ENCODE assay signal across 8 cellular contexts in the genomic region with DNA sequence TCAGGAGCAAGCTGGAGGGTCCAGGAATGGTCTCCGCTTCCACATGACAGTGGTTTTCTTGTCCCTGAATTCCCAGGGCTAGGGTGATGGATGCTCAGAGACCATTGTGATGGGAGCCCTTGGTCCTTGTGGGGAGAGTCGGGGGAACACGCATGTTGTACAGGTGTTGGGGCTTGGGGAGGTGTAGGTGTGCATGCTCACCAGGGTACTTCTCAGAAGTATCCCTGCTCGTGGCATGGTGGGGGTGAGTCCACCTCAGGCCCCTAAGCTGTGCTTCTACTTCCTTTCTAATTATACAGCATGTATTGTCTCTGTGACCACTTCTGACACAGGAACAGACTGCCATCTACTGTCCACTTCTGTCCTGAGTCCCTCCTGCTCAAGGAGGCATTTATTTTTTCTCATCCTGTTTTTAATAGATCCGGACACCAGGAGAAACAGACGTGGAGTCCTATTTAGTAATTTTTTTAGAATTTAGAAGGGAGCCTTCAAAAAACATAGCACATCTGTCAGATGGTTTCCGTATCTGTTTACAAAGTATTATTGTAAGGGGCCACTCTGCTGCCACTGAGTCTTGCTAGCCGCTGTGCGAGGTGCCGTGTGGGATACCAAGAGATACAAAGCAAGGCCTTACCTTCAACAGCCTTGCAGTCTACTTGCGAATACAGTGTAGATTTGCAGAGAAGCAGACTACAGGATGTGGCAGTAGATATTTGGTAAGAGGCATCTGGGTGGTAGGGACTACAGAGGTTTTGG. TPM values are rescaled to one million over a fixed set of nuclear protein-coding genes. Genes with fewer than 3 reads are reported as not detected.
DNase-seq lines count a peak whose midpoint lies in the region; ATAC-seq and TF ChIP-seq lines count a peak whose summit lies in the region.

No MANE protein-coding gene starts in this region.

- peak; percentile 73 for DNase-seq in IMR-90
- DNase-seq in SK-N-SH = peak; percentile 55
- DNase-seq in left cardiac atrium = no peak
- DNase-seq in testis = peak; percentile 62
- no peak for DNase-seq in putamen (ENCODE audit: low spot score)

- H3K9me2 ChIP-seq in SK-N-SH = no peaks in the 10 kb centered on the region

- BruUV-seq in IMR-90 (replicated peaks; lab: Mats Ljungman, UMichigan) = no TSS peak

- H3F3A ChIP-seq in SK-N-SH (replicated peaks; ENCODE audit: insufficient read depth) = no peaks in the 10 kb centered on the region

- CTCF ChIA-PET in IMR-90 (lab: Yijun Ruan, JAX) = interaction anchor here (0.6 to 2.1 kb wide), 4 partner anchors 10 to 47 kb away, joined by 3 to 5 read pairs (median 4); no protein-coding TSS in a partner anchor
- CTCF ChIA-PET in SK-N-SH (lab: Yijun Ruan, JAX) = interaction anchor here (0.6 to 2.7 kb wide), 28 partner anchors 8 to 585 kb away, joined by 3 to 17 read pairs (median 3); partner anchors contain the start of gene NTF3

- ATAC-seq in IMR-90 (ENCODE audit: low read depth) = peak; percentile 78
- ATAC-seq in left cardiac atrium = peak; percentile 74 to 85
- no peak for ATAC-seq in GM21360 (IDR thresholded peaks at IDR 0.05; ENCODE audit: unreplicated experiment)
- ATAC-seq in GM19035 (IDR thresholded peaks at IDR 0.05; ENCODE audit: unreplicated experiment) = no peak

- peak overlapping the region; percentile 22 for H3K18ac ChIP-seq in IMR-90 (ENCODE audit: low read depth, low read length)

- TF ChIP-seq EP300 in SK-N-SH (IDR thresholded peaks at IDR 0.05; ENCODE audit: borderline replicate concordance in 1 of 2, low read depth in 1 of 2, low read length in 1 of 2) = no peak

- H4K20me1 ChIP-seq in IMR-90 (ENCODE audit: insufficient read depth, low read length) (peaks cover 91% of the 10 kb centered on the region), SK-N-SH (ENCODE audit: insufficient read depth) (no peaks in the 10 kb centered on the region)

- H3K27ac ChIP-seq in C4-2B (no peak overlapping the region), IMR-90 (ENCODE audit: insufficient read depth, low read length) (peak overlapping the region; percentile 30; the same call in 1 of the 2 replicates), SK-N-SH (ENCODE audit: low read depth in 2 of 2, low read length in 1 of 2) (no peak overlapping the region), testis (no peak overlapping the region)

- peak overlapping the region; percentile 43 for H2BK5ac ChIP-seq in IMR-90 (ENCODE audit: low read depth, low read length, poor library complexity, severe bottlenecking)

- no peak for TF ChIP-seq POLR2A in IMR-90 (IDR thresholded peaks at IDR 0.05; ENCODE audit: low read depth, low read length)
- TF ChIP-seq POLR2A in testis (IDR thresholded peaks at IDR 0.05) = no peak

- dilution Hi-C loops in IMR-90 (cut with HindIII; ENCODE audit: low sequenced_read_pairs, unreplicated experiment) = no loop called here

- H3K4me2 ChIP-seq in IMR-90 (ENCODE audit: low read depth, low read length) (peak overlapping the region; percentile 27; the same call in 1 of the 2 replicates), SK-N-SH (no peak overlapping the region)

- peak overlapping the region; percentile 17 to 42; a peak in 3 of 4 replicates for H4K8ac ChIP-seq in IMR-90 (ENCODE audit: low read depth in 2 of 2, low read length in 2 of 2)

- H3K4ac ChIP-seq in IMR-90 (ENCODE audit: low read depth, low read length) = peak overlapping the region; percentile 79

- H2BK20ac ChIP-seq in IMR-90 (ENCODE audit: low read depth, low read length) = peak overlapping the region; percentile 70

- H3K36me3 ChIP-seq in IMR-90 (ENCODE audit: control insufficient read depth, insufficient read depth, low read length) (peaks cover 4% of the 10 kb centered on the region; the same call in 1 of the 2 replicates), SK-N-SH (replicated peaks in 1 of 2; ENCODE audit: control insufficient read depth in 1 of 2, insufficient read depth in 2 of 2, low read length in 1 of 2) (no peaks in the 10 kb centered on the region), testis (ENCODE audit: low read depth, missing control alignments) (no peaks in the 10 kb centered on the region)

- H3K79me2 ChIP-seq in SK-N-SH (ENCODE audit: insufficient read depth) = no peaks in the 10 kb centered on the region

- H3K79me1 ChIP-seq in IMR-90 (ENCODE audit: low read depth in 1 of 2, low read length in 2 of 2) = peaks cover 29 to 93% of the 10 kb centered on the region in 2 experiments

- peak; percentile 79 for TF ChIP-seq CTCF in C4-2B (conservative IDR thresholded peaks at IDR 0.05)
- TF ChIP-seq CTCF in IMR-90 (conservative IDR thresholded peaks at IDR 0.05; ENCODE audit: low read depth, low read length) = peak; percentile 77
- TF ChIP-seq CTCF in SK-N-SH (IDR thresholded peaks at IDR 0.05) = peak; percentile 76
- TF ChIP-seq CTCF in testis (IDR thresholded peaks at IDR 0.05) = peak; percentile 44 to 58 (median 49)

- H3K9ac ChIP-seq in IMR-90 (ENCODE audit: low read depth, low read length) (peak overlapping the region; percentile 15; the same call in 1 of the 2 replicates), SK-N-SH (no peak overlapping the region)

- peak overlapping the region; percentile 85; the same call in 1 of the 2 replicates for H2AK5ac ChIP-seq in IMR-90 (ENCODE audit: low read depth, low read length)

- peak overlapping the region; percentile 30; the same call in 1 of the 2 replicates for H3K14ac ChIP-seq in IMR-90 (replicated peaks; ENCODE audit: low read depth, low read length)

- peak overlapping the region; percentile 68; the same call in 2 of the 3 replicates for H2BK15ac ChIP-seq in IMR-90 (ENCODE audit: low read depth, low read length)

- H2BK120ac ChIP-seq in IMR-90 (ENCODE audit: low read depth, low read length) = peak overlapping the region; percentile 66

- peak overlapping the region; percentile 43; the same call in 1 of the 2 replicates for H3K23ac ChIP-seq in IMR-90 (ENCODE audit: low read depth, low read length)

- 0% methylated on average over 1 of the region's 11 CpGs; no CpG with 5 or more reads in 1 of the 2 experiments for WGBS in IMR-90 (ENCODE audit: extremely low coverage in 2 of 2, insufficient read length in 1 of 2), 2 experiments
- 20% methylated on average over 11 of the region's 11 CpGs for WGBS in SK-N-SH (ENCODE audit: low lambda C conversion rate)
- 61 to 73% methylated on average over 10 to 11 of the region's 11 CpGs for WGBS in testis, 2 donors

- H3K4me3 ChIP-seq in IMR-90 (ENCODE audit: insufficient read depth, low read depth, low read length) = no peak overlapping the region
- no peak overlapping the region for H3K4me3 ChIP-seq in SK-N-SH (ENCODE audit: low read depth in 2 of 2, low read length in 1 of 2)
- H3K4me3 ChIP-seq in testis = no peak overlapping the region

- H3K27me3 ChIP-seq in IMR-90 (ENCODE audit: control insufficient read depth, insufficient read depth, low read length) = no peaks in the 10 kb centered on the region
- H3K27me3 ChIP-seq in SK-N-SH (ENCODE audit: insufficient read depth) = peaks cover 96% of the 10 kb centered on the region
- no peaks in the 10 kb centered on the region for H3K27me3 ChIP-seq in testis

- H2AK9ac ChIP-seq in IMR-90 (replicated peaks; ENCODE audit: low read depth, low read length, poor library complexity) = peak overlapping the region; percentile 20

- H4K91ac ChIP-seq in IMR-90 (ENCODE audit: insufficient read depth, low read depth, low read length) = peak overlapping the region; percentile 67

- H3K9me1 ChIP-seq in IMR-90 (ENCODE audit: insufficient read depth, low read length) = peaks cover 29% of the 10 kb centered on the region

- H2AFZ ChIP-seq in IMR-90 (replicated peaks; ENCODE audit: low read length, poor library complexity) = no peak overlapping the region
- H2AFZ ChIP-seq in SK-N-SH (ENCODE audit: low read depth) = no peak overlapping the region

- POLR2A ChIA-PET in IMR-90 (lab: Charles Lee; ENCODE audit: unreplicated experiment) (no interaction called here), SK-N-SH (lab: Yijun Ruan, JAX) (no interaction called here)

- peak overlapping the region; percentile 6; the same call in 1 of the 2 replicates for H4K5ac ChIP-seq in IMR-90 (ENCODE audit: low read depth, low read length)

- peaks cover 30% of the 10 kb centered on the region for H3K4me1 ChIP-seq in IMR-90 (ENCODE audit: control insufficient read depth, insufficient read depth, low read length)
- no peaks in the 10 kb centered on the region; a peak in 1 of 4 replicates for H3K4me1 ChIP-seq in SK-N-SH (ENCODE audit: control insufficient read depth in 1 of 2, insufficient read depth in 2 of 2, low read depth in 1 of 2, low read length in 1 of 2)
- H3K4me1 ChIP-seq in testis = no peaks in the 10 kb centered on the region

- H3K9me3 ChIP-seq in IMR-90 (ENCODE audit: control insufficient read depth, insufficient read depth, low read length) (no peaks in the 10 kb centered on the region), SK-N-SH (no peaks in the 10 kb centered on the region), testis (no peaks in the 10 kb centered on the region)

- H3K56ac ChIP-seq in IMR-90 (ENCODE audit: extremely low read depth, insufficient read depth, low read length) = peak overlapping the region; percentile 29; the same call in 1 of the 2 replicates

- intact Hi-C loops in IMR-90 (cut with micrococcal nuclease) = loop anchor here (1.0 to 5.0 kb wide), 4 partner anchors 45 to 585 kb away; no protein-coding TSS in a partner anchor
- intact Hi-C loops in left cardiac atrium (cut with DNase I) = loop anchor here (2.0 to 5.0 kb wide), 5 partner anchors 240 to 345 kb away; no protein-coding TSS in a partner anchor
- intact Hi-C loops in testis (cut with DNase I; ENCODE audit: low total_unique reads) = no loop called here

- TF ChIP-seq RAD21 in IMR-90 (IDR thresholded peaks at IDR 0.05; ENCODE audit: low read length) = peak; percentile 81
- peak; percentile 86 for TF ChIP-seq RAD21 in SK-N-SH (IDR thresholded peaks at IDR 0.05; ENCODE audit: low read length)

- in situ Hi-C loops in IMR-90 (cut with MboI; ENCODE audit: low sequenced_read_pairs) = no loop called here

TF ChIP-seq in IMR-90, 13 proteins besides CTCF, POLR2A, EP300 and RAD21:
- TF ChIP-seq SMC3 (IDR thresholded peaks at IDR 0.05; ENCODE audit: low read depth, low read length) (peak; percentile 68), MAZ (IDR thresholded peaks at IDR 0.05; ENCODE audit: borderline replicate concordance, low read depth, low read length) (no peak)

TF ChIP-seq in SK-N-SH, 30 proteins besides CTCF, POLR2A, EP300 and RAD21:
- TF ChIP-seq SMC3 (IDR thresholded peaks at IDR 0.05; ENCODE audit: low read depth, low read length) (peak; percentile 75), MXI1 (IDR thresholded peaks at IDR 0.05; ENCODE audit: low read depth, low read length) (no peak)
TF ChIP-seq in SK-N-SH: peak in this region for 1.

RNA-seq across cellular contexts. Expression of gene NTF3, which starts 10.5 kb away (rescaled TPM):
- 12.2 TPM in 2 replicates for total RNA-seq in IMR-90 (2012; rRNA removed)
- 32.4 and 36.0 TPM in 2 replicates for polyA plus RNA-seq in IMR-90 (2012; rRNA removed)
- 27.9 and 38.6 TPM in 2 replicates for polyA plus RNA-seq in IMR-90 (2012; cell fraction: cytosol; rRNA removed)
- polyA plus RNA-seq in IMR-90 (2012; cell fraction: nucleus; rRNA removed; ENCODE audit: low replicate concordance) = 52.0 and 83.7 TPM in 2 replicates
- not detected in 2 replicates for polyA plus RNA-seq in SK-N-SH (2012; rRNA removed)
- not detected in 2 replicates for polyA plus RNA-seq in SK-N-SH (2012; cell fraction: cytosol; rRNA removed)
- 0.09 TPM in 1 of 2 replicates, not detected in the other for polyA plus RNA-seq in SK-N-SH (2012; cell fraction: nucleus; rRNA removed)
- 1 to 10 TPM in 1 of 2 donors, under 1 TPM in 1; 0.97 to 1.2 TPM for total RNA-seq in left cardiac atrium
- 1 to 10 TPM; 1.1 to 1.4 TPM for total RNA-seq in testis
- polyA plus RNA-seq in testis (ENCODE audit: insufficient read depth, low read depth, low replicate concordance) = 2.2 TPM

Comparison
In these comparisons a context has a peak if more than half of its experiments do, and no peak if none do; other contexts are left out.
1. ATAC-seq: peak in IMR-90 (single experiment) and left cardiac atrium (2 of 2); none in GM21360 (single experiment) and GM19035 (single experiment).
2. DNase-seq: peak in IMR-90 (single experiment), SK-N-SH (single experiment) and testis (single experiment); none in left cardiac atrium (single experiment) and putamen (single experiment).
3. Peak in every context shown above with its lines, with median percentiles within 50 percentile points of each other: CTCF ChIP-seq.